Comparison of ENCODE assay signal across 11 cellular contexts in the genomic region with DNA sequence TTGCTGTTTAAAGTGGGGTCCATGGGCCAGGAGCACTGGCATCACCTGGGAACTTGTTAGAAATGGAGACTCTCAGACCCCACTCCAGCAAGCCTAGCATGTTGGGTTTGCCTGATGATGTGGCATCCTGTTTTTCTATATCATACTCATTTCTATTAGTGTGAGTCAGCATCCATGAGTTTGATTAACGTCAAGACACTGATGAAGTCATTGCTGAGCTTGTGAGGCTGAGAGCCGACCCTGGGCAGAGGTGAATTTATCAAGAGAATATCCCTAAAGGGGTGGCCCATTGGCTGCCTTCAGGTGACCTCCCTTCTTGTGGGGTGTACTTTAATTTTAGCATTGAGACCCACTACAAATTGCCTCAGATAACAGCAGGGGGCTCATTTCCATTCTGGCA. TPM values are rescaled to one million over a fixed set of nuclear protein-coding genes. Genes with fewer than 3 reads are reported as not detected.
DNase-seq lines count a peak whose midpoint lies in the region; ATAC-seq, FAIRE-seq and TF ChIP-seq lines count a peak whose summit lies in the region.
"Had no signal": no experiment of that assay in that cellular context is flagged by ENCODE, and none has a peak within 500 bp of the region (broad histone marks: within the 10 kb centered on the region; RNA-seq: fewer than 3 reads in every experiment).

No MANE protein-coding gene starts in this region.

- no peaks in the 10 kb centered on the region for H3K4me1 ChIP-seq in hepatocyte (ENCODE audit: insufficient read depth)

- no peaks in the 10 kb centered on the region for H3K36me3 ChIP-seq in hepatocyte (replicated peaks; ENCODE audit: insufficient read depth, low read depth)

- peak overlapping the region; percentile 50 for H3K27ac Mint-ChIP-seq in activated B cell treated with CpG ODN at 0.5 μM for 24 hours
- H3K27ac Mint-ChIP-seq: CD4-positive, alpha-beta memory T cell had no signal

- no peaks in the 10 kb centered on the region for H3K36me3 Mint-ChIP-seq in activated B cell treated with CpG ODN at 0.5 μM for 24 hours (ENCODE audit: low read depth)
- H3K36me3 Mint-ChIP-seq: CD4-positive, alpha-beta memory T cell had no signal

- H3K4me2 ChIP-seq in hepatocyte: no peak overlapping the region

- H4K20me1 ChIP-seq in hepatocyte (ENCODE audit: insufficient read depth, poor library complexity, severe bottlenecking): no peaks in the 10 kb centered on the region

- TF ChIP-seq CTCF in activated B cell treated with CpG ODN at 0.5 μM for 24 hours (IDR thresholded peaks at IDR 0.05) (no peak), fibroblast of villous mesenchyme (IDR thresholded peaks at IDR 0.05; ENCODE audit: insufficient read depth, low read depth, low read length) (no peak), hepatocyte (IDR thresholded peaks at IDR 0.05; ENCODE audit: poor library complexity) (no peak)

- no peaks in the 10 kb centered on the region for H3K9me2 ChIP-seq in hepatocyte (replicated peaks; ENCODE audit: insufficient read depth)

- ATAC-seq in activated B cell treated with CpG ODN at 0.5 μM for 24 hours (ENCODE audit: low read depth): peak; percentile 54
- ATAC-seq in GM18867 (IDR thresholded peaks at IDR 0.05; ENCODE audit: unreplicated experiment): no peak

- POLR2A ChIA-PET in activated B cell treated with CpG ODN at 0.5 μM for 24 hours (lab: Charles Lee): interaction anchor here (1.0 to 1.9 kb wide), 3 partner anchors 10 to 16 kb away, joined by 3 to 13 read pairs (median 12); no protein-coding TSS in a partner anchor

- no peak for FAIRE-seq in RCC 7860 (lab: Jason Lieb, UNC)
- FAIRE-seq: GM12892 had no signal

- H3K27ac ChIP-seq in hepatocyte: no peak overlapping the region
- H3K27ac ChIP-seq: coronary artery had no signal

- CTCF ChIA-PET in activated B cell treated with CpG ODN at 0.5 μM for 24 hours (lab: Charles Lee): no interaction called here

- peak; percentile 44 for DNase-seq in stimulated activated CD4-positive, alpha-beta T cell treated with anti-CD3 and anti-CD28 coated beads, Interleukin-1b, Interleukin-23, amount 100 ng/mL, for 48 hours
- DNase-seq in stimulated activated CD4-positive, alpha-beta T cell treated with anti-CD3 and anti-CD28 coated beads, Interleukin-4, amount 100 ng/mL, for 24 hours: no peak
- DNase-seq in activated B cell treated with CpG ODN at 0.5 μM for 24 hours (no peak), fibroblast of villous mesenchyme (ENCODE audit: low read depth) (peak; percentile 13), hepatocyte (ENCODE audit: low spot score) (no peak), RCC 7860 (ENCODE audit: low spot score) (no peak), GM19238 (ENCODE audit: insufficient read length, low spot score) (no peak)
- DNase-seq: CD4-positive, alpha-beta memory T cell had no signal

- 70% methylated on average over 2 of the region's 2 CpGs for WGBS in hepatocyte (ENCODE audit: low lambda C conversion rate, missing lambda C conversion rate)

- no peaks in the 10 kb centered on the region for H3K9me3 ChIP-seq in hepatocyte (ENCODE audit: low read depth)

- intact Hi-C loops in activated B cell treated with CpG ODN at 0.5 μM for 24 hours (cut with micrococcal nuclease): no loop called here

- H3K4me3 ChIP-seq in fibroblast of villous mesenchyme (ENCODE audit: low read depth, low read length): no peak overlapping the region
- H3K4me3 ChIP-seq in hepatocyte: no peak overlapping the region
- H3K4me3 ChIP-seq: coronary artery had no signal

- H3K9me3 Mint-ChIP-seq in activated B cell treated with CpG ODN at 0.5 μM for 24 hours: no peaks in the 10 kb centered on the region
- H3K9me3 Mint-ChIP-seq: CD4-positive, alpha-beta memory T cell had no signal

- no peaks in the 10 kb centered on the region for H3K79me2 ChIP-seq in hepatocyte

- H2AFZ ChIP-seq in hepatocyte: no peak overlapping the region

- no peak overlapping the region for H3K4me3 Mint-ChIP-seq in activated B cell treated with CpG ODN at 0.5 μM for 24 hours
- H3K4me3 Mint-ChIP-seq: CD4-positive, alpha-beta memory T cell had no signal

- H3K4me1 Mint-ChIP-seq in activated B cell treated with CpG ODN at 0.5 μM for 24 hours: peaks cover 17% of the 10 kb centered on the region
- H3K4me1 Mint-ChIP-seq: CD4-positive, alpha-beta memory T cell had no signal

- no peaks in the 10 kb centered on the region for H3K27me3 Mint-ChIP-seq in activated B cell treated with CpG ODN at 0.5 μM for 24 hours

- H3K27me3 ChIP-seq in hepatocyte: no peaks in the 10 kb centered on the region

RNA-seq across cellular contexts. Expression of a gene that starts 43.4 kb away (rescaled TPM):
- 12.6 and 13.5 TPM in 2 replicates for total RNA-seq in activated B cell treated with CpG ODN at 0.5 μM for 24 hours
- 0.97 and 2.6 TPM in 2 replicates for total RNA-seq in fibroblast of villous mesenchyme
- total RNA-seq in hepatocyte: 1.8 and 2.2 TPM in 2 replicates
- polyA plus RNA-seq in hepatocyte: 0.37 and 0.72 TPM in 2 replicates

Comparison
In these comparisons a context has a peak if more than half of its experiments do, and no peak if none do; other contexts are left out.
1. DNase-seq: peak in stimulated activated CD4-positive, alpha-beta T cell treated with anti-CD3 and anti-CD28 coated beads, Interleukin-1b, Interleukin-23, amount 100 ng/mL, for 48 hours (single experiment) and fibroblast of villous mesenchyme (single experiment); none in stimulated activated CD4-positive, alpha-beta T cell treated with anti-CD3 and anti-CD28 coated beads, Interleukin-4, amount 100 ng/mL, for 24 hours (single experiment), activated B cell treated with CpG ODN at 0.5 μM for 24 hours (single experiment), hepatocyte (single experiment), RCC 7860 (single experiment) and GM19238 (single experiment).